1 cellular context compared by ENCODE assay signal in the genomic region with DNA sequence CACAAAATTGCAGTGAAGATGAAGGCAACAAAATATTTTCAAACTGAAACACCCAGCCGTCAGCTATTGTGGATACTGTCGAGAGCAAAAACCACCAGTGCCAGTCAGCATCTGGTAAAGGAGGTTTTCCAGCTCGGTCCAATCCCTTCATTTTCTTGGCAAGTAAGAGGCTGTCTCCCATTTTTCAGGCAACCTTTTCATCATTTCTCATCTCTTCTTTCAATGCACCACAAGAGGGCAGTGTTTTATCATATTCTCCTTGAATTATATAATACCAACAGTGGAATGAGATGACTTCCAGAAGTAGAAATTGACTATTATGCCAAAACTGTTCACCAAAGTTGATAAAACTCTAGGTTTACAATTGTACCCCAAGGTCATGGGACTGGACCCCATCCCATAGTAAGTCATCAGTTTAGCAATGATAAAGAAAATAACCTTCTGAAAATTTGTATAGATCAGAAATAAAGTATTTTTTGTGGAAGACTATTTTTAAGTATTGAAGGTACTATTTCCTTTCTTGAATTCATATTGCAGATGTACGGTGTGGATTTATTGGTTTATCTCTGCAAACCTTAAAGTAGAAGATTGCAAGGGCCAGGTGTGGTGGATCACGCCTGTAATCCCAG.
A peak's percentile ranks its signal among the peaks of the same experiment; 100 is the strongest.
TF ChIP-seq lines count a peak whose summit lies in the region.

No MANE protein-coding gene starts in this region.

TF ChIP-seq in A549, 52 proteins besides CTCF, POLR2A, EP300 and RAD21 (continued from another document):
- TF ChIP-seq, protein P1, sequence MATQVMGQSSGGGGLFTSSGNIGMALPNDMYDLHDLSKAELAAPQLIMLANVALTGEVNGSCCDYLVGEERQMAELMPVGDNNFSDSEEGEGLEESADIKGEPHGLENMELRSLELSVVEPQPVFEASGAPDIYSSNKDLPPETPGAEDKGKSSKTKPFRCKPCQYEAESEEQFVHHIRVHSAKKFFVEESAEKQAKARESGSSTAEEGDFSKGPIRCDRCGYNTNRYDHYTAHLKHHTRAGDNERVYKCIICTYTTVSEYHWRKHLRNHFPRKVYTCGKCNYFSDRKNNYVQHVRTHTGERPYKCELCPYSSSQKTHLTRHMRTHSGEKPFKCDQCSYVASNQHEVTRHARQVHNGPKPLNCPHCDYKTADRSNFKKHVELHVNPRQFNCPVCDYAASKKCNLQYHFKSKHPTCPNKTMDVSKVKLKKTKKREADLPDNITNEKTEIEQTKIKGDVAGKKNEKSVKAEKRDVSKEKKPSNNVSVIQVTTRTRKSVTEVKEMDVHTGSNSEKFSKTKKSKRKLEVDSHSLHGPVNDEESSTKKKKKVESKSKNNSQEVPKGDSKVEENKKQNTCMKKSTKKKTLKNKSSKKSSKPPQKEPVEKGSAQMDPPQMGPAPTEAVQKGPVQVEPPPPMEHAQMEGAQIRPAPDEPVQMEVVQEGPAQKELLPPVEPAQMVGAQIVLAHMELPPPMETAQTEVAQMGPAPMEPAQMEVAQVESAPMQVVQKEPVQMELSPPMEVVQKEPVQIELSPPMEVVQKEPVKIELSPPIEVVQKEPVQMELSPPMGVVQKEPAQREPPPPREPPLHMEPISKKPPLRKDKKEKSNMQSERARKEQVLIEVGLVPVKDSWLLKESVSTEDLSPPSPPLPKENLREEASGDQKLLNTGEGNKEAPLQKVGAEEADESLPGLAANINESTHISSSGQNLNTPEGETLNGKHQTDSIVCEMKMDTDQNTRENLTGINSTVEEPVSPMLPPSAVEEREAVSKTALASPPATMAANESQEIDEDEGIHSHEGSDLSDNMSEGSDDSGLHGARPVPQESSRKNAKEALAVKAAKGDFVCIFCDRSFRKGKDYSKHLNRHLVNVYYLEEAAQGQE (IDR thresholded peaks at IDR 0.05): peak; percentile 6
- TF ChIP-seq HOXA7 (CRISPR knock-in tag; IDR thresholded peaks at IDR 0.05) (no peak), CHD4 (IDR thresholded peaks at IDR 0.05; ENCODE audit: borderline replicate concordance) (no peak)
